In genomic region chr10:95056744-95057363, GRCh38 we compare ENCODE assay signal across 29 cellular contexts. TPM values are rescaled to one million over a fixed set of nuclear protein-coding genes. Genes with fewer than 3 reads are reported as not detected.
DNase-seq lines count a peak whose midpoint lies in the region; ATAC-seq, FAIRE-seq and TF ChIP-seq lines count a peak whose summit lies in the region.
"Had no signal": no experiment of that assay in that cellular context is flagged by ENCODE, and none has a peak within 500 bp of the region (broad histone marks: within the 10 kb centered on the region; RNA-seq: fewer than 3 reads in every experiment).

No MANE protein-coding gene starts in this region.

- no peak for TF ChIP-seq RAD21 in HepG2 (CRISPR knock-in tag; IDR thresholded peaks at IDR 0.05)

- H3K4me1 ChIP-seq in right lobe of liver: peaks cover 0 to 18% (median 7%) of the 10 kb centered on the region in 4 donors
- no peaks in the 10 kb centered on the region for H3K4me1 ChIP-seq in HepG2 (ENCODE audit: insufficient read depth, low read length)
- H3K4me1 ChIP-seq in kidney (ENCODE audit: control insufficient read depth in 1 of 2, insufficient read depth in 1 of 2, low read depth in 1 of 2, low read length in 2 of 2): no peaks in the 10 kb centered on the region
- H3K4me1 ChIP-seq: BE2C, BLaER1 had no signal

- 59% methylated on average over 3 of the region's 3 CpGs for WGBS in right lobe of liver (ENCODE audit: insufficient coverage, low coverage, low lambda C conversion rate, missing lambda C conversion rate)
- WGBS in HepG2 (ENCODE audit: low lambda C conversion rate): 55% methylated on average over 3 of the region's 3 CpGs

- in situ Hi-C loops in HepG2 (cut with HindIII; ENCODE audit: extremely low pct_ligation_motif_present, low pct_unique_long_range_greater_than_20kb): no loop called here

- H3K9me3 ChIP-seq in right lobe of liver: no peaks in the 10 kb centered on the region
- no peaks in the 10 kb centered on the region for H3K9me3 ChIP-seq in HepG2 (ENCODE audit: low read length)
- no peaks in the 10 kb centered on the region for H3K9me3 ChIP-seq in kidney (ENCODE audit: control insufficient read depth in 1 of 2, low read length in 2 of 2)
- H3K9me3 ChIP-seq: BE2C, BLaER1 had no signal

- TF ChIP-seq POLR2A in right lobe of liver (IDR thresholded peaks at IDR 0.05) (no peak), HepG2 (IDR thresholded peaks at IDR 0.05; ENCODE audit: insufficient read depth in 1 of 2, low read depth in 2 of 2, low read length in 2 of 2) (no peak)

- BruUV-seq in HepG2 (replicated peaks; lab: Mats Ljungman, UMichigan): no TSS peak

- H3K4me3 ChIP-seq in right lobe of liver: peak overlapping the region in 1 of 3 donors; percentile 35
- no peak overlapping the region for H3K4me3 ChIP-seq in HepG2 (replicated peaks in 1 of 3; ENCODE audit: insufficient read depth in 1 of 3, low read depth in 2 of 3, low read length in 3 of 3)
- H3K4me3 ChIP-seq in kidney (ENCODE audit: low read length in 2 of 2): no peak overlapping the region
- H3K4me3 ChIP-seq: BLaER1, GM12878 had no signal

- H3K27me3 ChIP-seq in right lobe of liver (no peaks in the 10 kb centered on the region), HepG2 (ENCODE audit: control insufficient read depth in 1 of 2, insufficient read depth in 2 of 2, low read length in 2 of 2) (no peaks in the 10 kb centered on the region; a peak in 1 of 5 replicates)
- H3K27me3 ChIP-seq: BE2C, BLaER1 had no signal

- H3K4me2 ChIP-seq in HepG2 (ENCODE audit: low read depth, low read length): no peak overlapping the region
- H3K4me2 ChIP-seq: BLaER1 had no signal

- POLR2A ChIA-PET in HepG2 (lab: Yijun Ruan, JAX): no interaction called here
- POLR2A ChIA-PET in RWPE1 (lab: Yijun Ruan, JAX; ENCODE audit: low non-redundant PET): no interaction called here

- intact Hi-C loops in right lobe of liver (cut with DNase I) (no loop called here), HepG2 (cut with micrococcal nuclease; ENCODE audit: unreplicated experiment) (no loop called here), kidney (cut with DNase I) (no loop called here)

- DNase-seq in right lobe of liver (no peak), HepG2 (ENCODE audit: low spot score) (no peak), kidney (peak; percentile 19), RWPE1 (ENCODE audit: low spot score) (no peak)
- DNase-seq: 8988T; ACHN; BE2C; C1 segment of cervical spinal cord; CD4-positive, alpha-beta memory T cell; CD4-positive, CD25-positive, alpha-beta regulatory T cell; CD8-positive, alpha-beta memory T cell; COR-L47; DMS 273 treated with DMSO at 0.1 percent for 48 hours; DMS153; DMS53; DMS79; DND-41; EL; GDM1 had no signal

- no peaks in the 10 kb centered on the region for H4K20me1 ChIP-seq in HepG2 (ENCODE audit: insufficient read depth, low read length)
- H4K20me1 ChIP-seq: BLaER1 had no signal

- TF ChIP-seq CTCF in right lobe of liver (IDR thresholded peaks at IDR 0.05): no peak
- no peak for TF ChIP-seq CTCF in HepG2 (CRISPR knock-in tag; IDR thresholded peaks at IDR 0.05)
- no peak for TF ChIP-seq CTCF in kidney (IDR thresholded peaks at IDR 0.05; ENCODE audit: borderline replicate concordance, extremely low read depth, insufficient read depth)
- TF ChIP-seq CTCF in RWPE1 (conservative IDR thresholded peaks at IDR 0.05; ENCODE audit: low read depth): no peak

- H3K9ac ChIP-seq in HepG2 (ENCODE audit: insufficient read depth, low read depth, low read length): no peak overlapping the region
- no peak overlapping the region for H3K9ac ChIP-seq in kidney (ENCODE audit: low read length in 2 of 2)
- H3K9ac ChIP-seq: BLaER1 had no signal

- H3K79me2 ChIP-seq in HepG2 (ENCODE audit: insufficient read depth, low read length): no peaks in the 10 kb centered on the region

- CTCF ChIA-PET in HepG2 (lab: Yijun Ruan, JAX; ENCODE audit: low intra/inter-chr PET ratio, low total read pairs): no interaction called here
- CTCF ChIA-PET in RWPE1 (lab: Yijun Ruan, JAX): no interaction called here

- FAIRE-seq in HepG2 (lab: Jason Lieb, UNC) (no peak), kidney (lab: Jason Lieb, UNC) (no peak)
- FAIRE-seq: A204.1, GM12878, GM12892, GM19239 had no signal

- peak; percentile 42 to 66 (median 52) for ATAC-seq in right lobe of liver
- ATAC-seq in HepG2: no peak
- ATAC-seq in GM18502 (IDR thresholded peaks at IDR 0.05; ENCODE audit: poor library complexity, unreplicated experiment): no peak
- ATAC-seq: GM12878 had no signal

- H3K27ac ChIP-seq in right lobe of liver: no peak overlapping the region
- H3K27ac ChIP-seq in HepG2 (ENCODE audit: extremely low read length, insufficient read depth, low read length): no peak overlapping the region
- H3K27ac ChIP-seq in kidney (ENCODE audit: low read depth in 2 of 2, low read length in 2 of 2): no peak overlapping the region
- H3K27ac ChIP-seq in RWPE1: no peak overlapping the region
- H3K27ac ChIP-seq: BLaER1 had no signal

- H3K36me3 ChIP-seq in right lobe of liver (peaks cover 0 to 69% (median 19%) of the 10 kb centered on the region in 4 donors), HepG2 (replicated peaks in 1 of 2; ENCODE audit: control insufficient read depth in 1 of 2, insufficient read depth in 2 of 2, low read length in 2 of 2) (no peaks in the 10 kb centered on the region), kidney (ENCODE audit: control insufficient read depth in 1 of 2, insufficient read depth in 2 of 2, low read length in 2 of 2) (no peaks in the 10 kb centered on the region)
- H3K36me3 ChIP-seq: BE2C, BLaER1 had no signal

- no peak overlapping the region for H2AFZ ChIP-seq in HepG2 (ENCODE audit: low read length)

- TF ChIP-seq EP300 in HepG2 (IDR thresholded peaks at IDR 0.05; ENCODE audit: low read depth in 2 of 2, low read length in 2 of 2) (no peak), HepG2 (CRISPR knock-in tag; IDR thresholded peaks at IDR 0.05; ENCODE audit: borderline replicate concordance) (no peak)

TF ChIP-seq in HepG2, 621 proteins besides CTCF, POLR2A, EP300 and RAD21 (continues in another document):
- no peak for TF ChIP-seq HDAC1 (CRISPR knock-in tag; IDR thresholded peaks at IDR 0.05)
- no peak for TF ChIP-seq ARID2 (CRISPR knock-in tag; IDR thresholded peaks at IDR 0.05; ENCODE audit: borderline replicate concordance)
- TF ChIP-seq ZNF282 (IDR thresholded peaks at IDR 0.05; ENCODE audit: partially characterized antibody): no peak
- no peak for TF ChIP-seq ZBTB4 (CRISPR knock-in tag; IDR thresholded peaks at IDR 0.05; ENCODE audit: borderline replicate concordance)

RNA-seq across cellular contexts. Expression of gene CYP2C8, which starts 12.4 kb away (rescaled TPM):
- total RNA-seq in right lobe of liver (1,000 to 10,000 TPM in 3 of 6 experiments, 100 to 1,000 TPM in 3; 176 to 3,507 (median 1,131) TPM), HepG2 (2016; rRNA removed; fragmentation: Illumina TruSeq; extraction: Trizol) (0.09 TPM in 1 of 2 replicates, not detected in the other), kidney (1.4 TPM)
- 0.10 TPM in 1 of 2 replicates, not detected in the other for total RNA-seq in HepG2 (2016; cell fraction: cytosol; rRNA removed; fragmentation: Illumina TruSeq; extraction: Trizol; ENCODE audit: low read depth)
- 0.15 TPM in 1 of 2 replicates, not detected in the other for total RNA-seq in HepG2 (2016; cell fraction: insoluble cytoplasmic fraction; rRNA removed; fragmentation: Illumina TruSeq; extraction: Trizol)
- total RNA-seq in HepG2 (2016; cell fraction: membrane; rRNA removed; fragmentation: Illumina TruSeq; extraction: Trizol): 0.14 and 0.19 TPM in 2 replicates
- 0.31 and 0.84 TPM in 2 replicates for total RNA-seq in HepG2 (2016; cell fraction: nucleus; rRNA removed; fragmentation: Illumina TruSeq; extraction: Trizol)
- polyA plus RNA-seq in HepG2 (2011; rRNA removed) (0.13 and 0.15 TPM in 2 replicates), kidney (ENCODE audit: insufficient read depth, low read depth, low replicate concordance) (0.69 TPM)
- 0.03 TPM in 2 replicates for polyA plus RNA-seq in HepG2 (2011; cell fraction: cytosol; rRNA removed)
- 0.37 and 0.68 TPM in 2 replicates for polyA plus RNA-seq in HepG2 (2011; cell fraction: nucleus; rRNA removed)
- polyA plus RNA-seq in HepG2 (2012): 0.11 TPM in 1 of 2 replicates, not detected in the other
- not detected in 2 replicates for polyA plus RNA-seq in HepG2 (2016; cell fraction: cytosol; fragmentation: Illumina TruSeq; extraction: Trizol; ENCODE audit: low read depth)
- not detected in 2 replicates for polyA plus RNA-seq in HepG2 (2016; cell fraction: insoluble cytoplasmic fraction; fragmentation: Illumina TruSeq; extraction: Trizol; ENCODE audit: low read depth)
- polyA plus RNA-seq in HepG2 (2016; cell fraction: membrane; fragmentation: Illumina TruSeq; extraction: Trizol; ENCODE audit: low read depth): not detected in 2 replicates
- 2.4 and 2.8 TPM in 2 replicates for polyA plus RNA-seq in HepG2 (2016; cell fraction: nucleus; fragmentation: Illumina TruSeq; extraction: Trizol; ENCODE audit: insufficient read depth, low read depth)
- polyA minus RNA-seq in HepG2 (2011; rRNA and poly(A)+ RNA removed; ENCODE audit: low replicate concordance): not detected in 2 replicates
- not detected in 2 replicates for polyA minus RNA-seq in HepG2 (2011; cell fraction: cytosol; rRNA and poly(A)+ RNA removed)
- 0.75 TPM in 1 of 2 replicates, not detected in the other for polyA minus RNA-seq in HepG2 (2011; cell fraction: nucleus; rRNA and poly(A)+ RNA removed)
- total RNA-seq: A673; CD4-positive, alpha-beta memory T cell; CD4-positive, CD25-positive, alpha-beta regulatory T cell; Daoy; G401 had no signal
- polyA plus RNA-seq: CD14-positive monocyte; CD4-positive, alpha-beta memory T cell; CD4-positive, CD25-positive, alpha-beta regulatory T cell had no signal

Comparison
In these comparisons a context has a peak if more than half of its experiments do, and no peak if none do; other contexts are left out.
1. ATAC-seq: peak in right lobe of liver (4 of 4); none in HepG2 (single experiment) and GM18502 (single experiment).
2. RNA of gene CYP2C8, which starts 12.4 kb away (total RNA-seq): 176 to 3,507 TPM in right lobe of liver; 1.4 TPM in kidney (single experiment) and 0.09 to 0.84 TPM in HepG2; every median in the first group is over 10 times any median in the second.